In genomic region chr5:15300141-15300540, GRCh38 we compare ENCODE assay signal across 23 cellular contexts.
"Had no signal": no experiment of that assay in that cellular context is flagged by ENCODE, and none has a peak within 500 bp of the region (broad histone marks: within the 10 kb centered on the region; RNA-seq: fewer than 3 reads in every experiment).

No MANE protein-coding gene starts in this region.

- ATAC-seq: esophagus mucosa; gastroesophageal sphincter; heart left ventricle; left cardiac atrium; left lung; left ventricle myocardium superior; lower lobe of right lung; mucosa of descending colon; naive thymus-derived CD8-positive, alpha-beta T cell had no signal

- H3K4me3 ChIP-seq: coronary artery, dorsolateral prefrontal cortex, esophagus squamous epithelium, gastroesophageal sphincter, heart left ventricle, hepatocyte, left lung, lower lobe of right lung, mucosa of descending colon had no signal

- H3K9me3 ChIP-seq: esophagus squamous epithelium, gastroesophageal sphincter, heart left ventricle, left lung, lower lobe of right lung, mucosa of descending colon had no signal

- H3K4me1 Mint-ChIP-seq: naive B cell had no signal

- H3K36me3 Mint-ChIP-seq: mesothelial cell of epicardium, naive B cell had no signal

- H3K4me1 ChIP-seq: esophagus squamous epithelium, gastroesophageal sphincter, left lung, lower lobe of right lung had no signal

- H3K27me3 Mint-ChIP-seq: naive B cell; naive thymus-derived CD8-positive, alpha-beta T cell had no signal

- H3K27me3 ChIP-seq: dorsolateral prefrontal cortex, esophagus squamous epithelium, gastroesophageal sphincter, heart left ventricle, left lung had no signal

- H3K27ac Mint-ChIP-seq: mesothelial cell of epicardium; naive B cell; naive thymus-derived CD8-positive, alpha-beta T cell had no signal

- H3K27ac ChIP-seq: coronary artery, dorsolateral prefrontal cortex, epithelial cell of prostate, esophagus squamous epithelium, gastroesophageal sphincter, heart left ventricle, hepatocyte, left lung, lower lobe of right lung had no signal

- DNase-seq: dermis blood vessel endothelial cell; dorsolateral prefrontal cortex; effector CD4-positive, alpha-beta T cell; effector memory CD4-positive, alpha-beta T cell; erythroblast; esophagus squamous epithelium; foreskin melanocyte; heart left ventricle; hypothalamus; left cardiac atrium; left lung; left ventricle myocardium superior; lower lobe of right lung; mesenchymal stem cell; mucosa of descending colon; naive B cell; naive thymus-derived CD8-positive, alpha-beta T cell had no signal

- H3K36me3 ChIP-seq: esophagus squamous epithelium, gastroesophageal sphincter, heart left ventricle, left lung, lower lobe of right lung had no signal

- H3K4me3 Mint-ChIP-seq: mesothelial cell of epicardium, naive B cell had no signal

- H3K9me3 Mint-ChIP-seq: mesothelial cell of epicardium had no signal
